10 cellular contexts compared by ENCODE assay signal in the genomic region with DNA sequence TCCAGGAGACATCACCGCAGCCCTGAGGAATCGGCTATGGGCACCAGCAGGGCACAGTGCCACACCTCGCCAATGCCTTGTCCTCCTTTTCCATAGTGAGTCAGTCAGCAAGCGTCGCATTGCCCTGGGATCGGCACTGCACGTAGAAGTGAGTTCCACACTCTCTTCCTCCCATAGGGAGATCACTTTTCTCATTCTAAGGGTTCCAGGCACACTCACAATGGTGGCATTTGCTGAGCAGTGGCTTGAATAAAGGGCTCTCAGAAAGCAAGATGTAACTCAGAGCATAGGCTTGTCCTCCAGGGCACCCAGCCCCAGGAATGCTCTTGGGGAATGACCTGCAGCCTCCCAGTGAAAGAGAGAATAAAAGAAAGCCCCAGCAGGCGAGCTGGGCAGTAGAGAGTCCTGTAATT. TPM values are rescaled to one million over a fixed set of nuclear protein-coding genes. Genes with fewer than 3 reads are reported as not detected.
DNase-seq lines count a peak whose midpoint lies in the region; TF ChIP-seq lines count a peak whose summit lies in the region.
"Had no signal": no experiment of that assay in that cellular context is flagged by ENCODE, and none has a peak within 500 bp of the region (broad histone marks: within the 10 kb centered on the region; RNA-seq: fewer than 3 reads in every experiment).

No MANE protein-coding gene starts in this region.

- H3K4me1 ChIP-seq in SJSA1 (replicated peaks) (peaks cover 22% of the 10 kb centered on the region), sigmoid colon (peaks cover 0 to 43% (median 16%) of the 10 kb centered on the region in 4 donors)

- H3K27me3 ChIP-seq in SJSA1 (replicated peaks): no peaks in the 10 kb centered on the region
- H3K27me3 ChIP-seq in sigmoid colon: no peaks in the 10 kb centered on the region

- WGBS in sigmoid colon, 2 donors: 78 to 88% methylated on average over 8 of the region's 8 CpGs

- DNase-seq in EH (ENCODE audit: low read depth): peak; percentile 46
- DNase-seq in SJSA1 (ENCODE audit: low read depth in 1 of 2, low spot score in 2 of 2): no peak
- DNase-seq in fibroblast of pulmonary artery (ENCODE audit: low read depth): no peak
- peak; percentile 64 for DNase-seq in sigmoid colon
- no peak for DNase-seq in stimulated activated CD4-positive, alpha-beta T cell treated with anti-CD3 and anti-CD28 coated beads, Interleukin-4, amount 100 ng/mL, for 1 hour
- DNase-seq in DMS 273 (lab: John Stamatoyannopoulos, UW; ENCODE audit: unreplicated experiment): no peak
- no peak for DNase-seq in activated CD4-positive, CD25-positive, alpha-beta regulatory T cell (lab: John Stamatoyannopoulos, UW)
- no peak for DNase-seq in NCI-H2171 treated with DMSO at 0.1 percent for 48 hours (lab: John Stamatoyannopoulos, UW)
- DNase-seq: right lobe of liver had no signal

- TF ChIP-seq POLR2A in sigmoid colon (IDR thresholded peaks at IDR 0.05): no peak

- intact Hi-C loops in sigmoid colon (cut with DNase I): no loop called here

- H3K27ac ChIP-seq in SJSA1 (peak overlapping the region; percentile 99), sigmoid colon (peak overlapping the region; percentile 86 to 99 (median 97))
- H3K27ac ChIP-seq: SK-N-MC had no signal

- TF ChIP-seq EP300 in sigmoid colon (IDR thresholded peaks at IDR 0.05): no peak

- no peak for TF ChIP-seq CTCF in fibroblast of pulmonary artery (IDR thresholded peaks at IDR 0.05; ENCODE audit: low read length, missing control alignments)
- TF ChIP-seq CTCF in sigmoid colon (IDR thresholded peaks at IDR 0.05): no peak

- peaks cover 28% of the 10 kb centered on the region for H3K36me3 ChIP-seq in SJSA1
- H3K36me3 ChIP-seq in sigmoid colon: peaks cover 0 to 5% (median 0%) of the 10 kb centered on the region in 4 donors

- H3K9me3 ChIP-seq in SJSA1 (replicated peaks) (0 out of 2 replicates have a peak, but pooled peaks cover 3% of the 10 kb centered on the region), sigmoid colon (no peaks in the 10 kb centered on the region)
- H3K9me3 ChIP-seq: right lobe of liver had no signal

- no peak overlapping the region for H3K4me3 ChIP-seq in SJSA1
- H3K4me3 ChIP-seq in fibroblast of pulmonary artery (replicated peaks; ENCODE audit: low read depth, low read length): peak overlapping the region; percentile 98
- peak overlapping the region in 2 of 4 donors; percentile 61 to 70 for H3K4me3 ChIP-seq in sigmoid colon

RNA-seq across cellular contexts. Expression of a gene that starts 1.1 kb away (rescaled TPM):
- total RNA-seq in SJSA1 (2014; rRNA removed; shearing (Covaris generic)): 7,646 and 7,733 TPM in 2 replicates
- 1,000 to 10,000 TPM in 3 of 4 donors, 100 to 1,000 TPM in 1; 930 to 1,636 (median 1,211) TPM for total RNA-seq in sigmoid colon
- 100 to 1,000 TPM; 112 to 730 (median 484) TPM for polyA plus RNA-seq in sigmoid colon

RNA-seq across cellular contexts. Expression of a gene that starts 25.4 kb away (rescaled TPM):
- 10.4 and 11.4 TPM in 2 replicates for total RNA-seq in SJSA1 (2014; rRNA removed; shearing (Covaris generic))
- total RNA-seq in sigmoid colon: 10 to 100 TPM in 1 of 4 donors, 1 to 10 TPM in 3; 7.5 to 13.6 (median 8.4) TPM
- 1 to 10 TPM; 1.2 to 2.3 (median 2.3) TPM for polyA plus RNA-seq in sigmoid colon

Comparison
In these comparisons a context has a peak if more than half of its experiments do, and no peak if none do; other contexts are left out.
1. DNase-seq: peak in EH (single experiment) and sigmoid colon (single experiment); none in SJSA1 (0 of 2), fibroblast of pulmonary artery (single experiment), stimulated activated CD4-positive, alpha-beta T cell treated with anti-CD3 and anti-CD28 coated beads, Interleukin-4, amount 100 ng/mL, for 1 hour (single experiment), DMS 273 (single experiment), activated CD4-positive, CD25-positive, alpha-beta regulatory T cell (0 of 4) and NCI-H2171 treated with DMSO at 0.1 percent for 48 hours (single experiment).